In the genomic region with DNA sequence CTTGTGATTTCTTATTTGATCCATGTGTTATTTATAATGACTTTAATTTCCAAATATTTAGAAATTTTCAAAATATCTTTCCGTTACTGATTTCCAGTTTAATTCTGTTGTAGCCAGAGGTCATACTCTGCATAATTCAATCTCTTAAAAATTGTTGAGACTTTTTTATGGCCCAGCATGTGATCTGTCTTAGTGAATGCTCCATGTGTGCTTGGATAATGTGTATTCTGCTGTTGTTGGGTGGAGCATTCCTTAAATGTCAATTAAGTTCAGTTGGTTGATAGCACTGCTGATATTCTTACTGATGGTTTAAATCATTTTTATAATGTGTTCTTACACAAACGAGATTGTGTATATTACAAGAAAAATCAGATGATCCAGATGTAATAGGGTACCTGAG, we compare ENCODE assay signal across 19 cellular contexts.
"Had no signal": no experiment of that assay in that cellular context is flagged by ENCODE, and none has a peak within 500 bp of the region (broad histone marks: within the 10 kb centered on the region; RNA-seq: fewer than 3 reads in every experiment).

No MANE protein-coding gene starts in this region.

- FAIRE-seq: HepG2 had no signal

- H3K27ac ChIP-seq: KMS-11, RWPE1 had no signal

- DNase-seq: IMR-90, Kasumi-1, MM.1S, NCI-H1092 treated with DMSO at 0.1 percent for 48 hours, NCI-H1436, NCI-H1694 treated with DMSO at 0.1 percent for 48 hours, NCI-H1930, NCI-H2081, NCI-H2107, NCI-H2227 treated with DMSO at 0.1 percent for 48 hours, NCI-H524, NCI-H526 treated with DMSO at 0.1 percent for 48 hours, NCI-H774, PC-3, SHP77 had no signal

- ATAC-seq: HepG2, Panc1, PC-3 had no signal
